ENCODE assay signal across 23 cellular contexts in the genomic region with DNA sequence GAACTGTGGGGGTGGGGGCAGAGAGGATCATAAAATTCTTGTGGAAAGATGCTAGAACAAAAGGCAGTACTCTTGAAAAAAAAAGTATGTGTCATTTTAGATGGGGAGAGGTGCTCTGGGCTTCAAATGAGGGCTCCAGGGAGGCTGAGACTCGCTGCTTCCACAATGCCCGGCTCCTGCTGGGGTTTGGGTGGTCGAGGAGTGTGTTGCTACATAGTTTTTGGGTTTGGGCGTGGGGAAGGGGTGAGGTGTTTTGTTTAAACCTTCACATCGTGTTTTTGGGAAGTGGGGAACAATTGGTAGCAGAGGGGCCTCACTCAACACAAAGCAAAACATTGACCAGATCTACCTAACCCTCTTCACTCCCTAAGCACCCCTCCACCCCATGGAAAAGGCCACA. TPM values are rescaled to one million over a fixed set of nuclear protein-coding genes. Genes with fewer than 3 reads are reported as not detected.
DNase-seq lines count a peak whose midpoint lies in the region; ATAC-seq, FAIRE-seq and TF ChIP-seq lines count a peak whose summit lies in the region.
"Had no signal": no experiment of that assay in that cellular context is flagged by ENCODE, and none has a peak within 500 bp of the region (broad histone marks: within the 10 kb centered on the region; RNA-seq: fewer than 3 reads in every experiment).

No MANE protein-coding gene starts in this region.

- peak overlapping the region; percentile 62; the same call in 1 of the 3 replicates for H2BK15ac ChIP-seq in IMR-90 (ENCODE audit: low read depth, low read length)

- H3K79me1 ChIP-seq in IMR-90 (ENCODE audit: low read depth in 1 of 2, low read length in 2 of 2), result peaks cover 7 to 22% of the 10 kb centered on the region in 2 experiments

- H3K27ac ChIP-seq in IMR-90 (ENCODE audit: insufficient read depth, low read length), result no peak overlapping the region
- no peak overlapping the region for H3K27ac ChIP-seq in keratinocyte (ENCODE audit: control insufficient read depth, insufficient read depth, low read length)
- peak overlapping the region; percentile 2 to 16 for H3K27ac ChIP-seq in tibial artery
- H3K27ac ChIP-seq: body of pancreas, hepatocyte had no signal

- peaks cover 16% of the 10 kb centered on the region for H3K36me3 Mint-ChIP-seq in MCF 10A (ENCODE audit: insufficient read depth, unreplicated experiment)

- no peak overlapping the region for H2BK5ac ChIP-seq in IMR-90 (ENCODE audit: low read depth, low read length, poor library complexity, severe bottlenecking)

- H3K27me3 ChIP-seq in IMR-90 (ENCODE audit: control insufficient read depth, insufficient read depth, low read length) (no peaks in the 10 kb centered on the region), keratinocyte (ENCODE audit: control insufficient read depth, extremely low read depth, insufficient read depth, low read length) (no peaks in the 10 kb centered on the region), tibial artery (no peaks in the 10 kb centered on the region)
- H3K27me3 ChIP-seq: body of pancreas, dorsolateral prefrontal cortex, hepatocyte, MG63 had no signal

- H3K4me3 Mint-ChIP-seq in MCF 10A (ENCODE audit: unreplicated experiment), result no peak overlapping the region
- H3K4me3 Mint-ChIP-seq: activated T-cell treated with anti-CD3 and anti-CD28 coated beads, Interleukin-2, amount 50 U/mL, for 72 hours; HFFc6; memory B cell; stimulated activated naive CD8-positive, alpha-beta T cell treated with anti-CD3 and anti-CD28 coated beads, Interleukin-15, amount 100 ng/mL, for 72 hours had no signal

- TF ChIP-seq CTCF in IMR-90 (conservative IDR thresholded peaks at IDR 0.05; ENCODE audit: low read depth, low read length), result no peak
- TF ChIP-seq CTCF in MCF 10A (IDR thresholded peaks at IDR 0.05; ENCODE audit: unreplicated experiment), result no peak
- TF ChIP-seq CTCF in keratinocyte (optimal IDR thresholded peaks at IDR 0.05 in 1 of 3, IDR thresholded peaks at IDR 0.05 in 1 of 3, conservative IDR thresholded peaks at IDR 0.05 in 1 of 3; ENCODE audit: extremely low read depth in 1 of 3, insufficient read depth in 2 of 3, low read length in 3 of 3), result no peak
- no peak for TF ChIP-seq CTCF in tibial artery (IDR thresholded peaks at IDR 0.05)

- 0 out of 2 replicates have a peak overlapping the region, but pooled peaks have one; percentile 29 for H3K23ac ChIP-seq in IMR-90 (ENCODE audit: low read depth, low read length)

- intact Hi-C loops in IMR-90 (cut with micrococcal nuclease), result loop anchor here (1.0 kb wide), 3 partner anchors 108 to 303 kb away; no protein-coding TSS in a partner anchor
- intact Hi-C loops in MCF 10A (cut with micrococcal nuclease), result loop anchor here (1.0 to 2.0 kb wide), 2 partner anchors 107 to 303 kb away; no protein-coding TSS in a partner anchor
- intact Hi-C loops in tibial artery (cut with DNase I; ENCODE audit: low total_unique reads), result loop anchor here (5.0 to 10.0 kb wide), 3 partner anchors 111 to 293 kb away; partner anchors contain the start of genes AREL1, FCF1 and LTBP2

- CTCF ChIA-PET in IMR-90 (lab: Yijun Ruan, JAX), result interaction anchor here (0.5 to 1.2 kb wide), 3 partner anchors 8 to 298 kb away, joined by 3 to 4 read pairs (median 3); partner anchors contain the start of genes ISCA2 and NPC2
- CTCF ChIA-PET in MCF 10A (lab: Yijun Ruan, JAX), result interaction anchor here (0.6 to 2.0 kb wide), 11 partner anchors 17 to 284 kb away, joined by 3 to 8 read pairs (median 3); no protein-coding TSS in a partner anchor

- peaks cover 14% of the 10 kb centered on the region for H3K4me1 Mint-ChIP-seq in MCF 10A (ENCODE audit: insufficient read depth, unreplicated experiment)

- DNase-seq in IMR-90 (no peak), MCF 10A (ENCODE audit: unreplicated experiment) (no peak), keratinocyte (ENCODE audit: low read depth, low spot score) (no peak), tibial artery (no peak), ACHN (no peak)
- no peak for DNase-seq in activated CD4-positive, alpha-beta T cell treated with anti-CD3 and anti-CD28 coated beads, Interleukin-2, amount 50 U/mL, for 48 hours
- DNase-seq: activated T-cell treated with anti-CD3 and anti-CD28 coated beads, Interleukin-2, amount 50 U/mL, for 72 hours; DND-41; GF-D8; KG1; stimulated activated CD8-positive, alpha-beta memory T cell treated with anti-CD3 and anti-CD28 coated beads, Interleukin-4, amount 100 ng/mL, for 48 hours; stimulated activated naive CD8-positive, alpha-beta T cell treated with anti-CD3 and anti-CD28 coated beads, Interleukin-15, amount 100 ng/mL, for 72 hours had no signal

- ATAC-seq in IMR-90 (ENCODE audit: low read depth), result no peak
- ATAC-seq in HG03442 (IDR thresholded peaks at IDR 0.05; ENCODE audit: unreplicated experiment), result no peak
- ATAC-seq: activated T-cell treated with anti-CD3 and anti-CD28 coated beads, Interleukin-2, amount 50 U/mL, for 72 hours had no signal

- POLR2A ChIA-PET in IMR-90 (lab: Charles Lee; ENCODE audit: unreplicated experiment) (no interaction called here), MCF 10A (lab: Yijun Ruan, JAX) (interaction anchor here (0.6 to 1.4 kb wide), 8 partner anchors 7 to 107 kb away, joined by 3 to 10 read pairs (median 4); partner anchors contain the start of genes ISCA2 and NPC2)

- H2AFZ ChIP-seq in IMR-90 (replicated peaks; ENCODE audit: low read length, poor library complexity) (peak overlapping the region; percentile 70), keratinocyte (ENCODE audit: control insufficient read depth, low read length) (no peak overlapping the region)
- H2AFZ ChIP-seq: hepatocyte had no signal

- 50% methylated on average over 2 of the region's 5 CpGs; no CpG with 5 or more reads in 1 of the 2 experiments for WGBS in IMR-90 (ENCODE audit: extremely low coverage in 2 of 2, insufficient read length in 1 of 2), 2 experiments

- no peaks in the 10 kb centered on the region for H3K9me3 Mint-ChIP-seq in MCF 10A (ENCODE audit: unreplicated experiment)
- H3K9me3 Mint-ChIP-seq: activated T-cell treated with anti-CD3 and anti-CD28 coated beads, Interleukin-2, amount 50 U/mL, for 72 hours; HFFc6; memory B cell; stimulated activated naive CD8-positive, alpha-beta T cell treated with anti-CD3 and anti-CD28 coated beads, Interleukin-15, amount 100 ng/mL, for 72 hours had no signal

- H2BK20ac ChIP-seq in IMR-90 (ENCODE audit: low read depth, low read length), result peak overlapping the region; percentile 83; the same call in 1 of the 2 replicates

- no peaks in the 10 kb centered on the region for H3K27me3 Mint-ChIP-seq in MCF 10A (ENCODE audit: insufficient read depth, unreplicated experiment)
- H3K27me3 Mint-ChIP-seq: memory B cell; progenitor cell of endocrine pancreas; stimulated activated naive CD8-positive, alpha-beta T cell treated with anti-CD3 and anti-CD28 coated beads, Interleukin-15, amount 100 ng/mL, for 72 hours had no signal

- 0 out of 2 replicates have a peak overlapping the region, but pooled peaks have one; percentile 33 for H4K5ac ChIP-seq in IMR-90 (ENCODE audit: low read depth, low read length)

- no peak overlapping the region for H3K56ac ChIP-seq in IMR-90 (ENCODE audit: extremely low read depth, insufficient read depth, low read length)

- H3K9ac ChIP-seq in IMR-90 (ENCODE audit: low read depth, low read length) (no peak overlapping the region), keratinocyte (ENCODE audit: control insufficient read depth, extremely low read depth, insufficient read depth, low read length) (peak overlapping the region; percentile 12)
- H3K9ac ChIP-seq: SK-N-SH had no signal

- H3K4me3 ChIP-seq in IMR-90 (ENCODE audit: insufficient read depth, low read depth, low read length) (no peak overlapping the region), keratinocyte (ENCODE audit: control insufficient read depth in 2 of 3, extremely low read depth in 1 of 3, insufficient read depth in 2 of 3, low read depth in 1 of 3, low read length in 3 of 3) (no peak overlapping the region), tibial artery (no peak overlapping the region)
- H3K4me3 ChIP-seq: body of pancreas, hepatocyte, MG63 had no signal

- no peak overlapping the region for H3K4me2 ChIP-seq in IMR-90 (ENCODE audit: low read depth, low read length)
- H3K4me2 ChIP-seq in keratinocyte (ENCODE audit: control insufficient read depth, extremely low read depth, insufficient read depth, low read depth, low read length), result no peak overlapping the region
- H3K4me2 ChIP-seq: hepatocyte, SK-N-SH had no signal

- H2AK5ac ChIP-seq in IMR-90 (ENCODE audit: low read depth, low read length), result peak overlapping the region; percentile 79

- H3K14ac ChIP-seq in IMR-90 (replicated peaks; ENCODE audit: low read depth, low read length), result no peak overlapping the region; the same call in 1 of the 2 replicates

- no peak overlapping the region for H3K18ac ChIP-seq in IMR-90 (ENCODE audit: low read depth, low read length)

- no peaks in the 10 kb centered on the region; the same call in 1 of the 2 replicates for H3K9me1 ChIP-seq in IMR-90 (ENCODE audit: insufficient read depth, low read length)
- H3K9me1 ChIP-seq in keratinocyte (ENCODE audit: control insufficient read depth, extremely low read depth, insufficient read depth, low read length), result no peaks in the 10 kb centered on the region

- H3K79me2 ChIP-seq in keratinocyte (ENCODE audit: control insufficient read depth, insufficient read depth, low read length), result no peaks in the 10 kb centered on the region
- H3K79me2 ChIP-seq: hepatocyte had no signal

- FAIRE-seq in keratinocyte (lab: Jason Lieb, UNC), result no peak
- FAIRE-seq: D721Med, frontal cortex had no signal

- peak overlapping the region; percentile 71 for H2AK9ac ChIP-seq in IMR-90 (replicated peaks; ENCODE audit: low read depth, low read length, poor library complexity)

- H4K91ac ChIP-seq in IMR-90 (ENCODE audit: insufficient read depth, low read depth, low read length), result no peak overlapping the region

- H3K4me1 ChIP-seq in IMR-90 (ENCODE audit: control insufficient read depth, insufficient read depth, low read length) (peaks cover 3% of the 10 kb centered on the region; the same call in 1 of the 2 replicates), keratinocyte (ENCODE audit: control insufficient read depth, extremely low read depth, insufficient read depth, low read length) (peaks cover 19% of the 10 kb centered on the region), tibial artery (no peaks in the 10 kb centered on the region)
- H3K4me1 ChIP-seq: body of pancreas had no signal

- H3K4ac ChIP-seq in IMR-90 (ENCODE audit: low read depth, low read length), result peak overlapping the region; percentile 69

- 0 out of 4 replicates have a peak overlapping the region, but pooled peaks of 1 of the 2 experiments have one; percentile 11 for H4K8ac ChIP-seq in IMR-90 (ENCODE audit: low read depth in 2 of 2, low read length in 2 of 2)

- dilution Hi-C loops in IMR-90 (cut with HindIII; ENCODE audit: low sequenced_read_pairs, unreplicated experiment) (no loop called here), keratinocyte (cut with MboI; ENCODE audit: extremely low pct_ligation_motif_present, low sequenced_read_pairs) (no loop called here)

- no peaks in the 10 kb centered on the region for H3K9me3 ChIP-seq in IMR-90 (ENCODE audit: control insufficient read depth, insufficient read depth, low read length)
- H3K9me3 ChIP-seq in keratinocyte (ENCODE audit: control insufficient read depth, low read depth, low read length), result no peaks in the 10 kb centered on the region
- no peaks in the 10 kb centered on the region for H3K9me3 ChIP-seq in tibial artery
- H3K9me3 ChIP-seq: body of pancreas, MG63, SK-N-SH had no signal

- in situ Hi-C loops in IMR-90 (cut with MboI; ENCODE audit: low sequenced_read_pairs), result loop anchor here (5.0 to 10.0 kb wide), 2 partner anchors 106 to 293 kb away; no protein-coding TSS in a partner anchor
- in situ Hi-C loops in ACHN (cut with HindIII; ENCODE audit: low pct_ligation_motif_present, low pct_unique_long_range_greater_than_20kb, low sequenced_read_pairs), result no loop called here

- H3K27ac Mint-ChIP-seq in MCF 10A (ENCODE audit: low read depth, unreplicated experiment), result peak overlapping the region; percentile 23
- H3K27ac Mint-ChIP-seq: activated T-cell treated with anti-CD3 and anti-CD28 coated beads, Interleukin-2, amount 50 U/mL, for 72 hours; HFFc6; memory B cell; progenitor cell of endocrine pancreas had no signal

- TF ChIP-seq RAD21 in IMR-90 (IDR thresholded peaks at IDR 0.05; ENCODE audit: low read length), result no peak

- BruUV-seq in IMR-90 (replicated peaks; lab: Mats Ljungman, UMichigan) (no TSS peak), MCF 10A (replicated peaks; lab: Mats Ljungman, UMichigan) (no TSS peak)

- peak overlapping the region; percentile 80 for H2BK120ac ChIP-seq in IMR-90 (ENCODE audit: low read depth, low read length)

- no peaks in the 10 kb centered on the region for H4K20me1 ChIP-seq in IMR-90 (ENCODE audit: insufficient read depth, low read length)
- no peaks in the 10 kb centered on the region for H4K20me1 ChIP-seq in keratinocyte (ENCODE audit: control insufficient read depth, extremely low read depth, insufficient read depth, low read length)

- H3K36me3 ChIP-seq in IMR-90 (ENCODE audit: control insufficient read depth, insufficient read depth, low read length) (peaks cover 23% of the 10 kb centered on the region), keratinocyte (ENCODE audit: control insufficient read depth in 2 of 2, extremely low read depth in 1 of 2, insufficient read depth in 2 of 2, low read length in 2 of 2) (peaks cover 51 to 63% of the 10 kb centered on the region in 2 experiments), tibial artery (peaks cover 23 to 76% (median 50%) of the 10 kb centered on the region in 3 donors)
- H3K36me3 ChIP-seq: MG63 had no signal

- no peak for TF ChIP-seq POLR2A in IMR-90 (IDR thresholded peaks at IDR 0.05; ENCODE audit: low read depth, low read length)

RNA-seq across cellular contexts. Expression of gene ISCA2, which starts 8.1 kb away (rescaled TPM):
- total RNA-seq in IMR-90 (2012; rRNA removed) (5.4 and 9.2 TPM in 2 replicates), MCF 10A (2022) (13.9 and 21.1 TPM in 2 replicates)
- polyA plus RNA-seq in IMR-90 (2012; rRNA removed) (25.7 and 25.8 TPM in 2 replicates), keratinocyte (23.3 to 33.0 TPM (median 26.6 TPM) in 3 replicates)
- 2.7 and 5.1 TPM in 2 replicates for polyA plus RNA-seq in IMR-90 (2012; cell fraction: cytosol; rRNA removed)
- polyA plus RNA-seq in IMR-90 (2012; cell fraction: nucleus; rRNA removed; ENCODE audit: low replicate concordance), result 1.3 and 5.5 TPM in 2 replicates
- 3.1 TPM for polyA plus RNA-seq in keratinocyte (2011; ENCODE audit: low read depth)
- 21.7 and 37.6 TPM in 2 replicates for polyA plus RNA-seq in keratinocyte (2011; cell fraction: cytosol; rRNA removed)
- polyA plus RNA-seq in keratinocyte (2011; cell fraction: nucleus; rRNA removed), result 10.2 and 14.3 TPM in 2 replicates
- 15.6 and 15.8 TPM in 2 replicates for polyA plus RNA-seq in keratinocyte (2012; ENCODE audit: low replicate concordance)
- 1.5 to 6.8 TPM (median 4.9 TPM) in 3 replicates for polyA minus RNA-seq in keratinocyte
- polyA minus RNA-seq in keratinocyte (2011; cell fraction: cytosol; rRNA and poly(A)+ RNA removed), result 14.2 TPM
- 0.84 and 1.4 TPM in 2 replicates for polyA minus RNA-seq in keratinocyte (2011; cell fraction: nucleus; rRNA and poly(A)+ RNA removed)

RNA-seq across cellular contexts. Expression of gene NPC2, which starts 8.6 kb away (rescaled TPM):
- total RNA-seq in IMR-90 (2012; rRNA removed) (123 and 210 TPM in 2 replicates), MCF 10A (2022) (105 and 128 TPM in 2 replicates)
- polyA plus RNA-seq in IMR-90 (2012; rRNA removed) (272 and 273 TPM in 2 replicates), keratinocyte (221 to 278 TPM (median 260 TPM) in 3 replicates)
- polyA plus RNA-seq in IMR-90 (2012; cell fraction: cytosol; rRNA removed), result 197 and 369 TPM in 2 replicates
- polyA plus RNA-seq in IMR-90 (2012; cell fraction: nucleus; rRNA removed; ENCODE audit: low replicate concordance), result 66.2 and 72.0 TPM in 2 replicates
- polyA plus RNA-seq in keratinocyte (2011; ENCODE audit: low read depth), result 1,193 TPM
- polyA plus RNA-seq in keratinocyte (2011; cell fraction: cytosol; rRNA removed), result 446 and 577 TPM in 2 replicates
- polyA plus RNA-seq in keratinocyte (2011; cell fraction: nucleus; rRNA removed), result 314 and 342 TPM in 2 replicates
- polyA plus RNA-seq in keratinocyte (2012; ENCODE audit: low replicate concordance), result 404 and 414 TPM in 2 replicates
- 167 to 429 TPM (median 202 TPM) in 3 replicates for polyA minus RNA-seq in keratinocyte
- polyA minus RNA-seq in keratinocyte (2011; cell fraction: cytosol; rRNA and poly(A)+ RNA removed), result 135 TPM
- polyA minus RNA-seq in keratinocyte (2011; cell fraction: nucleus; rRNA and poly(A)+ RNA removed), result 72.7 and 94.7 TPM in 2 replicates

Comparison
In these comparisons a context has a peak if more than half of its experiments do, and no peak if none do; other contexts are left out.
1. H3K27ac ChIP-seq: peak in tibial artery (2 of 2); none in IMR-90 (single experiment) and keratinocyte (single experiment).